In the genomic region with DNA sequence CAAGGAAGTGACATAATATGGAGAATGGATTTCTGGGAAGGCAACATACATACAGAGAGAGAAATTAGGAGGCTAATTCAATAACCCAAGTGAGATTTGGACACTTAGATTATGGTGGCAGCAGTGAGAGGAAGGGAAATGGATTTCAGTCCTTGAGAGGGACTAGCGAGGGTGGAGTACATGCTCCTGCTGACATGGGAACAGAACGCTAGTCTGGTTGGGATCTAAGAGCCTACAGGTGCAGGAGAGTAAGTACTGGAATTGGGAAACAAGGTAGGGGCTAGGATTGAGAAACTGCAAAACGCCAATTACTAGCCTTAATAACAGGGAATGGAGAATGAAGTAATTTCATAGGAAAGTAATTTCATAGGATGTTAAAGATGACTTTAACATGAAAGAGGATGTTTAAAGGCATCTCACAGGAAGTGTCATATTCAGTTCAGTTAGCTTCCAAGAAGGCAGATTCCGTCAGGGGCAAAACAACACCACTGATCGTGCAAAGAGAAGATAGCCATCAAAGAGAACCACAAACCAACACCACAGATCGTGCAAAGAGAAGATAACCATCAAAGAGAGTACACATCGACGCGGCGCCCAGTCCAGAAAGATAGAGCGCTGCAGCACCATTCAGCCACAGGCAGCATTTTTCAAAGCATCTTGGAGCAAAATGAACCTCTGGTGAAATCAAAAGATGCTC, we compare ENCODE assay signal across 1 cellular context.
A peak's percentile ranks its signal among the peaks of the same experiment; 100 is the strongest.
TF ChIP-seq lines count a peak whose summit lies in the region.

No MANE protein-coding gene starts in this region.

TF ChIP-seq in HepG2, 621 proteins besides CTCF, POLR2A, EP300 and RAD21 (continued from another document and continues in another):
- peak; percentile 86 for TF ChIP-seq ZBTB43 (CRISPR knock-in tag; conservative IDR thresholded peaks at IDR 0.05)
- peak; percentile 65; the same call in 1 of the 2 replicates for TF ChIP-seq FOXP1 (IDR thresholded peaks at IDR 0.05)
- peak; percentile 76 for TF ChIP-seq FOXP1 (CRISPR knock-in tag; IDR thresholded peaks at IDR 0.05)
- peak; percentile 69; the same call in 1 of the 2 replicates for TF ChIP-seq HDAC2 (CRISPR knock-in tag; IDR thresholded peaks at IDR 0.05)
- TF ChIP-seq SOX6 (IDR thresholded peaks at IDR 0.05), result no peak
- TF ChIP-seq SOX6 (CRISPR knock-in tag; IDR thresholded peaks at IDR 0.05), result peak; percentile 58
- no peak for TF ChIP-seq ZNF713 (CRISPR knock-in tag; IDR thresholded peaks at IDR 0.05)
- TF ChIP-seq, protein P1, sequence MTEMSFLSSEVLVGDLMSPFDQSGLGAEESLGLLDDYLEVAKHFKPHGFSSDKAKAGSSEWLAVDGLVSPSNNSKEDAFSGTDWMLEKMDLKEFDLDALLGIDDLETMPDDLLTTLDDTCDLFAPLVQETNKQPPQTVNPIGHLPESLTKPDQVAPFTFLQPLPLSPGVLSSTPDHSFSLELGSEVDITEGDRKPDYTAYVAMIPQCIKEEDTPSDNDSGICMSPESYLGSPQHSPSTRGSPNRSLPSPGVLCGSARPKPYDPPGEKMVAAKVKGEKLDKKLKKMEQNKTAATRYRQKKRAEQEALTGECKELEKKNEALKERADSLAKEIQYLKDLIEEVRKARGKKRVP (CRISPR knock-in tag; IDR thresholded peaks at IDR 0.05), result peak in 1 of 2 experiments; percentile 38; a peak in 1 of 4 replicates
- 0 out of 2 replicates have a peak, but pooled peaks have one; percentile 31 for TF ChIP-seq CREM (IDR thresholded peaks at IDR 0.05)
- no peak for TF ChIP-seq CREM (CRISPR knock-in tag; IDR thresholded peaks at IDR 0.05)
- TF ChIP-seq ZNF430 (CRISPR knock-in tag; IDR thresholded peaks at IDR 0.05), result no peak
- TF ChIP-seq, protein P2, sequence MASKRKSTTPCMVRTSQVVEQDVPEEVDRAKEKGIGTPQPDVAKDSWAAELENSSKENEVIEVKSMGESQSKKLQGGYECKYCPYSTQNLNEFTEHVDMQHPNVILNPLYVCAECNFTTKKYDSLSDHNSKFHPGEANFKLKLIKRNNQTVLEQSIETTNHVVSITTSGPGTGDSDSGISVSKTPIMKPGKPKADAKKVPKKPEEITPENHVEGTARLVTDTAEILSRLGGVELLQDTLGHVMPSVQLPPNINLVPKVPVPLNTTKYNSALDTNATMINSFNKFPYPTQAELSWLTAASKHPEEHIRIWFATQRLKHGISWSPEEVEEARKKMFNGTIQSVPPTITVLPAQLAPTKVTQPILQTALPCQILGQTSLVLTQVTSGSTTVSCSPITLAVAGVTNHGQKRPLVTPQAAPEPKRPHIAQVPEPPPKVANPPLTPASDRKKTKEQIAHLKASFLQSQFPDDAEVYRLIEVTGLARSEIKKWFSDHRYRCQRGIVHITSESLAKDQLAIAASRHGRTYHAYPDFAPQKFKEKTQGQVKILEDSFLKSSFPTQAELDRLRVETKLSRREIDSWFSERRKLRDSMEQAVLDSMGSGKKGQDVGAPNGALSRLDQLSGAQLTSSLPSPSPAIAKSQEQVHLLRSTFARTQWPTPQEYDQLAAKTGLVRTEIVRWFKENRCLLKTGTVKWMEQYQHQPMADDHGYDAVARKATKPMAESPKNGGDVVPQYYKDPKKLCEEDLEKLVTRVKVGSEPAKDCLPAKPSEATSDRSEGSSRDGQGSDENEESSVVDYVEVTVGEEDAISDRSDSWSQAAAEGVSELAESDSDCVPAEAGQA (IDR thresholded peaks at IDR 0.05; ENCODE audit: low read depth), result no peak
- TF ChIP-seq, protein P2 (CRISPR knock-in tag; IDR thresholded peaks at IDR 0.05; ENCODE audit: borderline replicate concordance), result no peak
- peak; percentile 54; the same call in 1 of the 2 replicates for TF ChIP-seq SALL1 (CRISPR knock-in tag; IDR thresholded peaks at IDR 0.05)
- TF ChIP-seq TCF7 (IDR thresholded peaks at IDR 0.05; ENCODE audit: low read depth), result peak; percentile 78
- TF ChIP-seq ELF3 (CRISPR knock-in tag; IDR thresholded peaks at IDR 0.05), result peak; percentile 21; the same call in 1 of the 2 replicates
- 0 out of 2 replicates have a peak, but pooled peaks have one; percentile 45 for TF ChIP-seq ZNF792 (CRISPR knock-in tag; IDR thresholded peaks at IDR 0.05)
- TF ChIP-seq ZNF331 (CRISPR knock-in tag; IDR thresholded peaks at IDR 0.05), result peak; percentile 18; the same call in 1 of the 2 replicates
- no peak for TF ChIP-seq YY1 (IDR thresholded peaks at IDR 0.05; ENCODE audit: insufficient read depth, insufficient replicate concordance, low read depth, low read length)
- no peak for TF ChIP-seq FOXJ3 (CRISPR knock-in tag; IDR thresholded peaks at IDR 0.05; ENCODE audit: borderline replicate concordance)
- TF ChIP-seq RERE (CRISPR knock-in tag; IDR thresholded peaks at IDR 0.05; ENCODE audit: low read depth), result 0 out of 2 replicates have a peak, but pooled peaks have one; percentile 41
- 0 out of 2 replicates have a peak, but pooled peaks have one; percentile 56 for TF ChIP-seq SNAPC2 (CRISPR knock-in tag; IDR thresholded peaks at IDR 0.05)
- peak; percentile 56; the same call in 1 of the 2 replicates for TF ChIP-seq ZNF644 (CRISPR knock-in tag; IDR thresholded peaks at IDR 0.05; ENCODE audit: low read depth)
- no peak for TF ChIP-seq SSRP1 (CRISPR knock-in tag; IDR thresholded peaks at IDR 0.05)
- TF ChIP-seq, protein P3, sequence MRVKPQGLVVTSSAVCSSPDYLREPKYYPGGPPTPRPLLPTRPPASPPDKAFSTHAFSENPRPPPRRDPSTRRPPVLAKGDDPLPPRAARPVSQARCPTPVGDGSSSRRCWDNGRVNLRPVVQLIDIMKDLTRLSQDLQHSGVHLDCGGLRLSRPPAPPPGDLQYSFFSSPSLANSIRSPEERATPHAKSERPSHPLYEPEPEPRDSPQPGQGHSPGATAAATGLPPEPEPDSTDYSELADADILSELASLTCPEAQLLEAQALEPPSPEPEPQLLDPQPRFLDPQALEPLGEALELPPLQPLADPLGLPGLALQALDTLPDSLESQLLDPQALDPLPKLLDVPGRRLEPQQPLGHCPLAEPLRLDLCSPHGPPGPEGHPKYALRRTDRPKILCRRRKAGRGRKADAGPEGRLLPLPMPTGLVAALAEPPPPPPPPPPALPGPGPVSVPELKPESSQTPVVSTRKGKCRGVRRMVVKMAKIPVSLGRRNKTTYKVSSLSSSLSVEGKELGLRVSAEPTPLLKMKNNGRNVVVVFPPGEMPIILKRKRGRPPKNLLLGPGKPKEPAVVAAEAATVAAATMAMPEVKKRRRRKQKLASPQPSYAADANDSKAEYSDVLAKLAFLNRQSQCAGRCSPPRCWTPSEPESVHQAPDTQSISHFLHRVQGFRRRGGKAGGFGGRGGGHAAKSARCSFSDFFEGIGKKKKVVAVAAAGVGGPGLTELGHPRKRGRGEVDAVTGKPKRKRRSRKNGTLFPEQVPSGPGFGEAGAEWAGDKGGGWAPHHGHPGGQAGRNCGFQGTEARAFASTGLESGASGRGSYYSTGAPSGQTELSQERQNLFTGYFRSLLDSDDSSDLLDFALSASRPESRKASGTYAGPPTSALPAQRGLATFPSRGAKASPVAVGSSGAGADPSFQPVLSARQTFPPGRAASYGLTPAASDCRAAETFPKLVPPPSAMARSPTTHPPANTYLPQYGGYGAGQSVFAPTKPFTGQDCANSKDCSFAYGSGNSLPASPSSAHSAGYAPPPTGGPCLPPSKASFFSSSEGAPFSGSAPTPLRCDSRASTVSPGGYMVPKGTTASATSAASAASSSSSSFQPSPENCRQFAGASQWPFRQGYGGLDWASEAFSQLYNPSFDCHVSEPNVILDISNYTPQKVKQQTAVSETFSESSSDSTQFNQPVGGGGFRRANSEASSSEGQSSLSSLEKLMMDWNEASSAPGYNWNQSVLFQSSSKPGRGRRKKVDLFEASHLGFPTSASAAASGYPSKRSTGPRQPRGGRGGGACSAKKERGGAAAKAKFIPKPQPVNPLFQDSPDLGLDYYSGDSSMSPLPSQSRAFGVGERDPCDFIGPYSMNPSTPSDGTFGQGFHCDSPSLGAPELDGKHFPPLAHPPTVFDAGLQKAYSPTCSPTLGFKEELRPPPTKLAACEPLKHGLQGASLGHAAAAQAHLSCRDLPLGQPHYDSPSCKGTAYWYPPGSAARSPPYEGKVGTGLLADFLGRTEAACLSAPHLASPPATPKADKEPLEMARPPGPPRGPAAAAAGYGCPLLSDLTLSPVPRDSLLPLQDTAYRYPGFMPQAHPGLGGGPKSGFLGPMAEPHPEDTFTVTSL (CRISPR knock-in tag; IDR thresholded peaks at IDR 0.05; ENCODE audit: borderline replicate concordance), result no peak
- TF ChIP-seq, protein P4, sequence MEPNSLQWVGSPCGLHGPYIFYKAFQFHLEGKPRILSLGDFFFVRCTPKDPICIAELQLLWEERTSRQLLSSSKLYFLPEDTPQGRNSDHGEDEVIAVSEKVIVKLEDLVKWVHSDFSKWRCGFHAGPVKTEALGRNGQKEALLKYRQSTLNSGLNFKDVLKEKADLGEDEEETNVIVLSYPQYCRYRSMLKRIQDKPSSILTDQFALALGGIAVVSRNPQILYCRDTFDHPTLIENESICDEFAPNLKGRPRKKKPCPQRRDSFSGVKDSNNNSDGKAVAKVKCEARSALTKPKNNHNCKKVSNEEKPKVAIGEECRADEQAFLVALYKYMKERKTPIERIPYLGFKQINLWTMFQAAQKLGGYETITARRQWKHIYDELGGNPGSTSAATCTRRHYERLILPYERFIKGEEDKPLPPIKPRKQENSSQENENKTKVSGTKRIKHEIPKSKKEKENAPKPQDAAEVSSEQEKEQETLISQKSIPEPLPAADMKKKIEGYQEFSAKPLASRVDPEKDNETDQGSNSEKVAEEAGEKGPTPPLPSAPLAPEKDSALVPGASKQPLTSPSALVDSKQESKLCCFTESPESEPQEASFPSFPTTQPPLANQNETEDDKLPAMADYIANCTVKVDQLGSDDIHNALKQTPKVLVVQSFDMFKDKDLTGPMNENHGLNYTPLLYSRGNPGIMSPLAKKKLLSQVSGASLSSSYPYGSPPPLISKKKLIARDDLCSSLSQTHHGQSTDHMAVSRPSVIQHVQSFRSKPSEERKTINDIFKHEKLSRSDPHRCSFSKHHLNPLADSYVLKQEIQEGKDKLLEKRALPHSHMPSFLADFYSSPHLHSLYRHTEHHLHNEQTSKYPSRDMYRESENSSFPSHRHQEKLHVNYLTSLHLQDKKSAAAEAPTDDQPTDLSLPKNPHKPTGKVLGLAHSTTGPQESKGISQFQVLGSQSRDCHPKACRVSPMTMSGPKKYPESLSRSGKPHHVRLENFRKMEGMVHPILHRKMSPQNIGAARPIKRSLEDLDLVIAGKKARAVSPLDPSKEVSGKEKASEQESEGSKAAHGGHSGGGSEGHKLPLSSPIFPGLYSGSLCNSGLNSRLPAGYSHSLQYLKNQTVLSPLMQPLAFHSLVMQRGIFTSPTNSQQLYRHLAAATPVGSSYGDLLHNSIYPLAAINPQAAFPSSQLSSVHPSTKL (CRISPR knock-in tag; IDR thresholded peaks at IDR 0.05), result peak; percentile 86
- no peak for TF ChIP-seq ZBTB8A (CRISPR knock-in tag; IDR thresholded peaks at IDR 0.05; ENCODE audit: borderline replicate concordance, low read depth)
- TF ChIP-seq GATAD2A (CRISPR knock-in tag; IDR thresholded peaks at IDR 0.05), result peak; percentile 59; the same call in 1 of the 2 replicates
- no peak for TF ChIP-seq ZNF451 (CRISPR knock-in tag; IDR thresholded peaks at IDR 0.05)
- no peak for TF ChIP-seq KDM2A (CRISPR knock-in tag; IDR thresholded peaks at IDR 0.05; ENCODE audit: borderline replicate concordance, low read depth)
